Comparison of ENCODE assay signal across 8 cellular contexts in genomic region chr3:197736491-197737318, GRCh38. TPM values are rescaled to one million over a fixed set of nuclear protein-coding genes. Genes with fewer than 3 reads are reported as not detected.
DNase-seq lines count a peak whose midpoint lies in the region; ATAC-seq, FAIRE-seq and TF ChIP-seq lines count a peak whose summit lies in the region.

Gene RUBCN (minus strand): TSS chr3:197736904. CDS start chr3:197736719, 185 bp downstream.

- H3K4me1 ChIP-seq in small intestine (ENCODE audit: control insufficient read depth in 2 of 2, insufficient read depth in 1 of 2, low read depth in 1 of 2, low read length in 1 of 2), result peaks cover 0 to 2% of the 10 kb centered on the region in 2 donors

- 0% methylated on average over 76 to 92 of the region's 92 CpGs for WGBS in small intestine, 3 donors

- H3K4me3 ChIP-seq in WI38 (ENCODE audit: low read depth, low read length) (peak within 1 kb of the TSS; percentile 87), bronchial epithelial cell (ENCODE audit: low read depth, low read length) (peak within 1 kb of the TSS; percentile 68), small intestine (ENCODE audit: low read depth in 1 of 2, low read length in 2 of 2) (peak within 1 kb of the TSS; percentile 82 to 99)

- ATAC-seq in GM18909 (IDR thresholded peaks at IDR 0.05; ENCODE audit: poor library complexity, unreplicated experiment) (peak; percentile 85), HG03159 (IDR thresholded peaks at IDR 0.05; ENCODE audit: unreplicated experiment) (peak; percentile 81)

- H3K9me3 ChIP-seq in small intestine (ENCODE audit: control insufficient read depth, low read depth), result no peaks in the 10 kb centered on the region

- H3K27me3 ChIP-seq in bronchial epithelial cell (ENCODE audit: control insufficient read depth, insufficient read depth, low read length), result no peaks in the 10 kb centered on the region
- no peaks in the 10 kb centered on the region for H3K27me3 ChIP-seq in small intestine (ENCODE audit: control insufficient read depth in 2 of 2, insufficient read depth in 2 of 2, low read length in 2 of 2)

- H3K27ac ChIP-seq in small intestine (ENCODE audit: low read depth in 1 of 2, low read length in 1 of 2), result peak within 1 kb of the TSS; percentile 88 to 95

- H3K36me3 ChIP-seq in bronchial epithelial cell (ENCODE audit: control insufficient read depth, insufficient read depth, low read length) (no peaks in the 10 kb centered on the region), small intestine (ENCODE audit: control insufficient read depth in 2 of 2, insufficient read depth in 2 of 2, low read length in 2 of 2) (no peaks in the 10 kb centered on the region)

- DNase-seq in AG08395 (ENCODE audit: low spot score), result peak; percentile 96
- DNase-seq in NCI-H2227 treated with DMSO at 0.1 percent for 48 hours (lab: John Stamatoyannopoulos, UW), result peak; percentile 95
- DNase-seq in bronchial epithelial cell (ENCODE audit: low read depth), result peak; percentile 87
- peak; percentile 99 for DNase-seq in iPS-NIHi11 (ENCODE audit: low spot score)
- peak; percentile 98 for DNase-seq in small intestine

- no peak for FAIRE-seq in bronchial epithelial cell (lab: Jason Lieb, UNC)
- no peak for FAIRE-seq in small intestine (lab: Jason Lieb, UNC)

- TF ChIP-seq CTCF in WI38 (IDR thresholded peaks at IDR 0.05; ENCODE audit: low read depth, low read length), result no peak
- no peak for TF ChIP-seq CTCF in bronchial epithelial cell (IDR thresholded peaks at IDR 0.05; ENCODE audit: insufficient read depth, low read length, severe bottlenecking)

RNA-seq across cellular contexts. Expression of gene RUBCN, which starts in this region (rescaled TPM):
- total RNA-seq in bronchial epithelial cell, result 9.2 and 10.8 TPM in 2 replicates
- polyA plus RNA-seq in small intestine, result 10 to 100 TPM in 2 of 3 donors, 1 to 10 TPM in 1; 6.9 to 14.6 (median 11.0) TPM

Comparison
In these comparisons a context has a peak if more than half of its experiments do, and no peak if none do; other contexts are left out.
1. Peak in every context shown above with its lines: DNase-seq, ATAC-seq, H3K4me3 ChIP-seq and H3K27ac ChIP-seq.